Comparison of ENCODE assay signal across 8 cellular contexts in genomic region chr1:100458925-100459814, GRCh38.
DNase-seq lines count a peak whose midpoint lies in the region; ATAC-seq and TF ChIP-seq lines count a peak whose summit lies in the region.

No MANE protein-coding gene starts in this region.

- H3K36me3 ChIP-seq in esophagus muscularis mucosa = peaks cover 0 to 10% (median 0%) of the 10 kb centered on the region in 4 donors

- WGBS in esophagus muscularis mucosa = 18% methylated on average over 12 of the region's 12 CpGs

- peak; percentile 93 for ATAC-seq in GM21381 (IDR thresholded peaks at IDR 0.05; ENCODE audit: unreplicated experiment)
- peak; percentile 90 for ATAC-seq in stimulated activated naive CD8-positive, alpha-beta T cell treated with anti-CD3 and anti-CD28 coated beads, Interleukin-15, amount 100 ng/mL, for 72 hours

- TF ChIP-seq EP300 in esophagus muscularis mucosa (IDR thresholded peaks at IDR 0.05) = no peak

- no peaks in the 10 kb centered on the region for H3K27me3 Mint-ChIP-seq in nephron (ENCODE audit: low read depth)
- no peaks in the 10 kb centered on the region for H3K27me3 Mint-ChIP-seq in stimulated activated naive CD8-positive, alpha-beta T cell treated with anti-CD3 and anti-CD28 coated beads, Interleukin-15, amount 100 ng/mL, for 72 hours

- H3K27ac Mint-ChIP-seq in nephron = peak overlapping the region; percentile 68 to 78 (median 72)
- peak overlapping the region; percentile 10 to 45 for H3K27ac Mint-ChIP-seq in stimulated activated naive CD8-positive, alpha-beta T cell treated with anti-CD3 and anti-CD28 coated beads, Interleukin-15, amount 100 ng/mL, for 72 hours

- H3K4me1 Mint-ChIP-seq in nephron = peaks cover 48% of the 10 kb centered on the region
- H3K4me1 Mint-ChIP-seq in stimulated activated naive CD8-positive, alpha-beta T cell treated with anti-CD3 and anti-CD28 coated beads, Interleukin-15, amount 100 ng/mL, for 72 hours = peaks cover 36% of the 10 kb centered on the region

- intact Hi-C loops in esophagus muscularis mucosa (cut with DNase I) = loop anchor here (5.0 kb wide), 2 partner anchors 107 to 652 kb away; partner anchors contain the start of gene CDC14A

- no peaks in the 10 kb centered on the region for H3K27me3 ChIP-seq in esophagus muscularis mucosa

- H3K27ac ChIP-seq in esophagus muscularis mucosa (replicated peaks in 1 of 4) = peak overlapping the region in 3 of 4 donors; percentile 0 to 46 (median 31)

- DNase-seq in DMS 273 (lab: John Stamatoyannopoulos, UW; ENCODE audit: unreplicated experiment) (peak; percentile 88), HS-5 (ENCODE audit: low read depth) (peak; percentile 42), NOMO-1 (lab: John Stamatoyannopoulos, UW; ENCODE audit: unreplicated experiment in 2 of 2) (peak; percentile 52 to 68), activated T-cell treated with anti-CD3 and anti-CD28 coated beads for 24 hours (ENCODE audit: low read depth) (peak; percentile 67), esophagus muscularis mucosa (ENCODE audit: extremely low spot score) (no peak)
- peak; percentile 61 to 70 for DNase-seq in stimulated activated naive CD8-positive, alpha-beta T cell treated with anti-CD3 and anti-CD28 coated beads, Interleukin-15, amount 100 ng/mL, for 72 hours

- no peaks in the 10 kb centered on the region for H3K9me3 Mint-ChIP-seq in nephron
- no peaks in the 10 kb centered on the region for H3K9me3 Mint-ChIP-seq in stimulated activated naive CD8-positive, alpha-beta T cell treated with anti-CD3 and anti-CD28 coated beads, Interleukin-15, amount 100 ng/mL, for 72 hours

- peaks cover 9% of the 10 kb centered on the region for H3K36me3 Mint-ChIP-seq in nephron (ENCODE audit: low read depth)

- TF ChIP-seq CTCF in esophagus muscularis mucosa (IDR thresholded peaks at IDR 0.05) (peak; percentile 84 to 90 (median 90)), nephron (IDR thresholded peaks at IDR 0.05; ENCODE audit: unreplicated experiment in 3 of 3) (peak; percentile 78 to 90 (median 80))

- peaks cover 0 to 24% (median 16%) of the 10 kb centered on the region in 4 donors for H3K4me1 ChIP-seq in esophagus muscularis mucosa

- H3K4me3 ChIP-seq in esophagus muscularis mucosa = no peak overlapping the region

- no peaks in the 10 kb centered on the region for H3K9me3 ChIP-seq in esophagus muscularis mucosa

- no peak for TF ChIP-seq POLR2A in esophagus muscularis mucosa (IDR thresholded peaks at IDR 0.05; ENCODE audit: low read depth)

- no peak overlapping the region for H3K4me3 Mint-ChIP-seq in nephron
- peak overlapping the region in 1 of 2 donors; percentile 28 for H3K4me3 Mint-ChIP-seq in stimulated activated naive CD8-positive, alpha-beta T cell treated with anti-CD3 and anti-CD28 coated beads, Interleukin-15, amount 100 ng/mL, for 72 hours
